In genomic region chr1:229270547-229271447, GRCh38 we compare ENCODE assay signal across 7 cellular contexts. TPM values are rescaled to one million over a fixed set of nuclear protein-coding genes. Genes with fewer than 3 reads are reported as not detected.
DNase-seq lines count a peak whose midpoint lies in the region; ATAC-seq and TF ChIP-seq lines count a peak whose summit lies in the region.

A gene with protein sequence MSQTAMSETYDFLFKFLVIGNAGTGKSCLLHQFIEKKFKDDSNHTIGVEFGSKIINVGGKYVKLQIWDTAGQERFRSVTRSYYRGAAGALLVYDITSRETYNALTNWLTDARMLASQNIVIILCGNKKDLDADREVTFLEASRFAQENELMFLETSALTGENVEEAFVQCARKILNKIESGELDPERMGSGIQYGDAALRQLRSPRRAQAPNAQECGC (plus strand): TSS chr1:229271111. CDS start chr1:229271340, 229 bp downstream.

- 24% methylated on average over 16 of the region's 95 CpGs for WGBS in mammary epithelial cell (ENCODE audit: low coverage, missing lambda C conversion rate)
- 21% methylated on average over 56 of the region's 95 CpGs for WGBS in smooth muscle cell (ENCODE audit: low lambda C conversion rate)

- peak; percentile 92 for ATAC-seq in GM18502 (IDR thresholded peaks at IDR 0.05; ENCODE audit: poor library complexity, unreplicated experiment)
- ATAC-seq in HG02884 (IDR thresholded peaks at IDR 0.05; ENCODE audit: unreplicated experiment), result peak; percentile 82

- CTCF ChIA-PET in mammary epithelial cell (lab: Charles Lee; ENCODE audit: low non-redundant PET), result no interaction called here

- in situ Hi-C loops in mammary epithelial cell (cut with MboI; ENCODE audit: low sequenced_read_pairs in 2 of 2), result loop anchor here in 1 of 2 donors (25.0 kb wide), 1 partner anchor 1042 kb away; no protein-coding TSS in a partner anchor

- peak within 1 kb of the TSS; percentile 58 for H3K4me3 ChIP-seq in WERI-Rb-1 (ENCODE audit: low read depth, low read length)
- peak within 1 kb of the TSS; percentile 63 to 78 (median 77) for H3K4me3 ChIP-seq in mammary epithelial cell (replicated peaks in 1 of 3; ENCODE audit: insufficient read depth in 1 of 3, low read depth in 2 of 3, low read length in 3 of 3)
- peak within 1 kb of the TSS; percentile 93 for H3K4me3 ChIP-seq in smooth muscle cell

- H3K79me2 ChIP-seq in mammary epithelial cell (ENCODE audit: insufficient read depth, low read length) (peaks cover 41% of the 10 kb centered on the region), smooth muscle cell (ENCODE audit: low read depth) (peaks cover 35% of the 10 kb centered on the region)

- no peaks in the 10 kb centered on the region for H3K27me3 ChIP-seq in WERI-Rb-1 (ENCODE audit: insufficient read depth, low read depth, severe bottlenecking)
- no peaks in the 10 kb centered on the region for H3K27me3 ChIP-seq in mammary epithelial cell (ENCODE audit: insufficient read depth, low read length)
- no peaks in the 10 kb centered on the region for H3K27me3 ChIP-seq in smooth muscle cell (ENCODE audit: low read depth)

- peaks cover 24% of the 10 kb centered on the region for H3F3A ChIP-seq in smooth muscle cell (ENCODE audit: low read depth)

- H3K9me3 ChIP-seq in WERI-Rb-1 (ENCODE audit: severe bottlenecking), result no peaks in the 10 kb centered on the region
- H3K9me3 ChIP-seq in mammary epithelial cell (replicated peaks; ENCODE audit: insufficient read depth, low read length), result no peaks in the 10 kb centered on the region
- peaks cover 5% of the 10 kb centered on the region for H3K9me3 ChIP-seq in smooth muscle cell (replicated peaks; ENCODE audit: low read depth)

- peak; percentile 77 for DNase-seq in NCI-H2107 (lab: John Stamatoyannopoulos, UW)
- DNase-seq in WERI-Rb-1, result peak; percentile 66
- DNase-seq in mammary epithelial cell, result peak; percentile 81
- peak; percentile 94 for DNase-seq in iPS-NIHi7 (ENCODE audit: extremely low spot score)
- peak; percentile 46 for DNase-seq in smooth muscle cell (lab: John Stamatoyannopoulos, UW; ENCODE audit: unreplicated experiment)

- H4K20me1 ChIP-seq in mammary epithelial cell (ENCODE audit: insufficient read depth, low read length) (no peaks in the 10 kb centered on the region), smooth muscle cell (ENCODE audit: low read depth) (peaks cover 41% of the 10 kb centered on the region)

- BruUV-seq in mammary epithelial cell (replicated peaks; lab: Mats Ljungman, UMichigan), result no TSS peak

- H3K4me1 ChIP-seq in mammary epithelial cell (ENCODE audit: insufficient read depth, low read length) (peaks cover 40% of the 10 kb centered on the region), smooth muscle cell (ENCODE audit: low read depth) (peaks cover 12% of the 10 kb centered on the region)

- no peak for TF ChIP-seq CTCF in WERI-Rb-1 (IDR thresholded peaks at IDR 0.05; ENCODE audit: low read depth, low read length)
- no peak for TF ChIP-seq CTCF in mammary epithelial cell (conservative IDR thresholded peaks at IDR 0.05 in 1 of 2, IDR thresholded peaks at IDR 0.05 in 1 of 2; ENCODE audit: extremely low read depth in 1 of 2, insufficient read depth in 1 of 2, low read depth in 1 of 2, low read length in 2 of 2)
- TF ChIP-seq CTCF in smooth muscle cell (IDR thresholded peaks at IDR 0.05; ENCODE audit: borderline replicate concordance, insufficient read depth, poor library complexity, severe bottlenecking), result no peak

- H3K9ac ChIP-seq in mammary epithelial cell (ENCODE audit: insufficient read depth, low read length) (peak within 1 kb of the TSS; percentile 65), smooth muscle cell (ENCODE audit: low read depth) (peak within 1 kb of the TSS; percentile 64)

- intact Hi-C loops in mammary epithelial cell (cut with micrococcal nuclease), result loop anchor here (5.0 kb wide), 1 partner anchor 72 kb away; the partner anchor contains the start of gene CCSAP

- H3K36me3 ChIP-seq in WERI-Rb-1, result no peaks in the 10 kb centered on the region
- no peaks in the 10 kb centered on the region for H3K36me3 ChIP-seq in mammary epithelial cell (ENCODE audit: insufficient read depth, low read length)
- H3K36me3 ChIP-seq in smooth muscle cell (ENCODE audit: low read depth), result no peaks in the 10 kb centered on the region

- H3K27ac ChIP-seq in WERI-Rb-1, result peak within 1 kb of the TSS; percentile 47
- peak within 1 kb of the TSS; percentile 76 for H3K27ac ChIP-seq in mammary epithelial cell (ENCODE audit: insufficient read depth, low read depth, low read length)
- H3K27ac ChIP-seq in smooth muscle cell (ENCODE audit: low read depth), result peak within 1 kb of the TSS; percentile 39

- dilution Hi-C loops in mammary epithelial cell (cut with HindIII; ENCODE audit: low sequenced_read_pairs), result loop anchor here (5.0 to 25.0 kb wide), 2 partner anchors 38 to 217 kb away; no protein-coding TSS in a partner anchor

- peak within 1 kb of the TSS; percentile 81 for H3K4me2 ChIP-seq in mammary epithelial cell (ENCODE audit: insufficient read depth, low read depth, low read length)
- H3K4me2 ChIP-seq in smooth muscle cell, result peak within 1 kb of the TSS; percentile 98

- H2AFZ ChIP-seq in mammary epithelial cell (ENCODE audit: low read depth, low read length) (peak within 1 kb of the TSS; percentile 86), smooth muscle cell (ENCODE audit: low read depth) (peak within 1 kb of the TSS; percentile 91)

RNA-seq across cellular contexts. Expression of the gene that starts here (rescaled TPM):
- 10 to 100 TPM; 46.5 to 59.2 TPM for total RNA-seq in mammary epithelial cell
- polyA plus RNA-seq in mammary epithelial cell, result 25.9 TPM
- 16.5 TPM for polyA minus RNA-seq in mammary epithelial cell
- 25.1 and 43.9 TPM in 2 replicates for total RNA-seq in smooth muscle cell
- polyA plus RNA-seq in smooth muscle cell, result 46.6 and 52.7 TPM in 2 replicates

Comparison
In these comparisons a context has a peak if more than half of its experiments do, and no peak if none do; other contexts are left out.
1. Peak in every context shown above with its lines: DNase-seq, ATAC-seq, H3K4me3 ChIP-seq and H3K27ac ChIP-seq.